In genomic region chr9:4197548-4197947, GRCh38 we compare ENCODE assay signal across 9 cellular contexts.
DNase-seq lines count a peak whose midpoint lies in the region; ATAC-seq, FAIRE-seq and TF ChIP-seq lines count a peak whose summit lies in the region.
"Had no signal": no experiment of that assay in that cellular context is flagged by ENCODE, and none has a peak within 500 bp of the region (broad histone marks: within the 10 kb centered on the region; RNA-seq: fewer than 3 reads in every experiment).

No MANE protein-coding gene starts in this region.

- no peaks in the 10 kb centered on the region for H3K36me3 ChIP-seq in small intestine (ENCODE audit: control insufficient read depth in 2 of 2, insufficient read depth in 2 of 2, low read length in 2 of 2)

- peak; percentile 19 for DNase-seq in activated naive CD4-positive, alpha-beta T cell treated with anti-CD3 and anti-CD28 coated beads for 36 hours
- DNase-seq in activated naive CD4-positive, alpha-beta T cell treated with anti-CD3 and anti-CD28 coated beads, Interleukin-2, amount 50 U/mL, for 16 hours, result no peak
- DNase-seq in NCI-H2196 treated with DMSO at 0.1 percent for 48 hours (lab: John Stamatoyannopoulos, UW; ENCODE audit: unreplicated experiment) (peak; percentile 27), epithelial cell of esophagus (ENCODE audit: low read depth) (peak; percentile 32), small intestine (peak; percentile 7), lower leg skin (ENCODE audit: low spot score in 2 of 2) (no peak)

- no peak overlapping the region for H3K4me3 ChIP-seq in epithelial cell of esophagus (ENCODE audit: low read length)
- no peak overlapping the region for H3K4me3 ChIP-seq in small intestine (ENCODE audit: low read depth in 1 of 2, low read length in 2 of 2)
- no peak overlapping the region for H3K4me3 ChIP-seq in lower leg skin (ENCODE audit: low read depth, poor library complexity, severe bottlenecking)

- H3K4me1 Mint-ChIP-seq in activated naive CD4-positive, alpha-beta T cell treated with anti-CD3 and anti-CD28 coated beads for 36 hours (ENCODE audit: low read depth), result no peaks in the 10 kb centered on the region
- H3K4me1 Mint-ChIP-seq: activated T-helper 17 cell treated with anti-CD3 and anti-CD28 coated beads, Interleukin-2, amount 50 U/mL, for 72 hours had no signal

- no peak overlapping the region for H3K4me3 Mint-ChIP-seq in activated naive CD4-positive, alpha-beta T cell treated with anti-CD3 and anti-CD28 coated beads for 36 hours
- H3K4me3 Mint-ChIP-seq: activated T-helper 17 cell treated with anti-CD3 and anti-CD28 coated beads, Interleukin-2, amount 50 U/mL, for 72 hours had no signal

- CTCF ChIA-PET in activated naive CD4-positive, alpha-beta T cell treated with anti-CD3 and anti-CD28 coated beads for 36 hours (lab: Charles Lee), result interaction anchor here (0.5 to 2.8 kb wide), 4 partner anchors 14 to 233 kb away, joined by 3 to 7 read pairs (median 4); no protein-coding TSS in a partner anchor

- peaks cover 11% of the 10 kb centered on the region for H3K36me3 Mint-ChIP-seq in activated naive CD4-positive, alpha-beta T cell treated with anti-CD3 and anti-CD28 coated beads for 36 hours (ENCODE audit: low read depth)

- FAIRE-seq in small intestine (lab: Jason Lieb, UNC), result no peak

- no peak for TF ChIP-seq POLR2A in lower leg skin (IDR thresholded peaks at IDR 0.05)

- H3K27ac ChIP-seq in small intestine (ENCODE audit: low read depth in 1 of 2, low read length in 1 of 2), result no peak overlapping the region

- no peaks in the 10 kb centered on the region for H3K4me1 ChIP-seq in small intestine (ENCODE audit: control insufficient read depth in 2 of 2, insufficient read depth in 1 of 2, low read depth in 1 of 2, low read length in 1 of 2)

- ATAC-seq in HG03175 (IDR thresholded peaks at IDR 0.05; ENCODE audit: unreplicated experiment), result no peak
- ATAC-seq in GM19324 (IDR thresholded peaks at IDR 0.05; ENCODE audit: low FRiP score, unreplicated experiment), result no peak
- ATAC-seq: activated T-helper 17 cell treated with anti-CD3 and anti-CD28 coated beads, Interleukin-2, amount 50 U/mL, for 72 hours had no signal

- H3K9me3 ChIP-seq in small intestine (ENCODE audit: control insufficient read depth, low read depth), result peaks cover 2% of the 10 kb centered on the region

- TF ChIP-seq CTCF in epithelial cell of esophagus (IDR thresholded peaks at IDR 0.05; ENCODE audit: insufficient read depth, low read depth, low read length, missing control alignments) (peak; percentile 56), lower leg skin (IDR thresholded peaks at IDR 0.05) (no peak)

- peaks cover 30% of the 10 kb centered on the region for H3K9me3 Mint-ChIP-seq in activated naive CD4-positive, alpha-beta T cell treated with anti-CD3 and anti-CD28 coated beads for 36 hours

- 60 to 66% (median 63%) methylated on average over 6 of the region's 6 CpGs for WGBS in small intestine, 3 donors
- WGBS in lower leg skin, 2 donors, result 47 to 73% methylated on average over 4 to 6 of the region's 6 CpGs

- intact Hi-C loops in activated naive CD4-positive, alpha-beta T cell treated with anti-CD3 and anti-CD28 coated beads for 36 hours (cut with micrococcal nuclease), result loop anchor here (10.0 kb wide), 1 partner anchor 123 kb away; no protein-coding TSS in a partner anchor
- intact Hi-C loops in lower leg skin (cut with DNase I; ENCODE audit: low total_unique reads), result no loop called here

- no peak overlapping the region for H3K27ac Mint-ChIP-seq in activated naive CD4-positive, alpha-beta T cell treated with anti-CD3 and anti-CD28 coated beads for 36 hours
- H3K27ac Mint-ChIP-seq: activated T-helper 17 cell treated with anti-CD3 and anti-CD28 coated beads, Interleukin-2, amount 50 U/mL, for 72 hours had no signal

- no peaks in the 10 kb centered on the region for H3K27me3 ChIP-seq in small intestine (ENCODE audit: control insufficient read depth in 2 of 2, insufficient read depth in 2 of 2, low read length in 2 of 2)

- peaks cover 4% of the 10 kb centered on the region for H3K27me3 Mint-ChIP-seq in activated naive CD4-positive, alpha-beta T cell treated with anti-CD3 and anti-CD28 coated beads for 36 hours (ENCODE audit: low read depth)

Comparison
In these comparisons a context has a peak if more than half of its experiments do, and no peak if none do; other contexts are left out.
1. DNase-seq: peak in activated naive CD4-positive, alpha-beta T cell treated with anti-CD3 and anti-CD28 coated beads for 36 hours (single experiment), NCI-H2196 treated with DMSO at 0.1 percent for 48 hours (single experiment), epithelial cell of esophagus (single experiment) and small intestine (single experiment); none in activated naive CD4-positive, alpha-beta T cell treated with anti-CD3 and anti-CD28 coated beads, Interleukin-2, amount 50 U/mL, for 16 hours (single experiment) and lower leg skin (0 of 2).